In genomic region chr5:150645070-150645700, GRCh38 we compare ENCODE assay signal across 9 cellular contexts. TPM values are rescaled to one million over a fixed set of nuclear protein-coding genes. Genes with fewer than 3 reads are reported as not detected.
DNase-seq lines count a peak whose midpoint lies in the region; ATAC-seq, FAIRE-seq and TF ChIP-seq lines count a peak whose summit lies in the region.
"Had no signal": no experiment of that assay in that cellular context is flagged by ENCODE, and none has a peak within 500 bp of the region (broad histone marks: within the 10 kb centered on the region; RNA-seq: fewer than 3 reads in every experiment).

No MANE protein-coding gene starts in this region.

- no CpG with 5 or more reads among the region's 4 CpGs for WGBS in IMR-90 (ENCODE audit: extremely low coverage in 2 of 2, insufficient read length in 1 of 2), 2 experiments
- WGBS in tibial nerve, 2 donors: 25 to 32% methylated on average over 4 of the region's 4 CpGs
- WGBS in small intestine, 3 donors: 71 to 80% (median 76%) methylated on average over 4 of the region's 4 CpGs

- CTCF ChIA-PET in IMR-90 (lab: Yijun Ruan, JAX): no interaction called here

- H3K27ac ChIP-seq in IMR-90 (ENCODE audit: insufficient read depth, low read length) (no peak overlapping the region; the same call in 1 of the 2 replicates), brain microvascular endothelial cell (no peak overlapping the region), tibial nerve (peak overlapping the region; percentile 17 to 97 (median 90)), small intestine (ENCODE audit: low read depth in 1 of 2, low read length in 1 of 2) (peak overlapping the region in 1 of 2 donors; percentile 24)

- no peak for TF ChIP-seq RAD21 in IMR-90 (IDR thresholded peaks at IDR 0.05; ENCODE audit: low read length)

- H3K56ac ChIP-seq in IMR-90 (ENCODE audit: extremely low read depth, insufficient read depth, low read length): no peak overlapping the region

- no peaks in the 10 kb centered on the region for H3K36me3 Mint-ChIP-seq in type B pancreatic cell

- H3K14ac ChIP-seq in IMR-90 (replicated peaks; ENCODE audit: low read depth, low read length): peak overlapping the region; percentile 58

- H3K4me1 ChIP-seq in IMR-90 (ENCODE audit: control insufficient read depth, insufficient read depth, low read length) (peaks cover 29% of the 10 kb centered on the region), tibial nerve (peaks cover 0 to 100% (median 69%) of the 10 kb centered on the region in 4 donors), small intestine (ENCODE audit: control insufficient read depth in 2 of 2, insufficient read depth in 1 of 2, low read depth in 1 of 2, low read length in 1 of 2) (peaks cover 3 to 19% of the 10 kb centered on the region in 2 donors)

- H3K18ac ChIP-seq in IMR-90 (ENCODE audit: low read depth, low read length): no peak overlapping the region

- peak; percentile 71 for DNase-seq in IMR-90
- peak; percentile 71 for DNase-seq in brain microvascular endothelial cell
- no peak for DNase-seq in left lobe of liver (ENCODE audit: low spot score)
- DNase-seq in tibial nerve (ENCODE audit: low spot score in 2 of 2): peak; percentile 57 to 68
- DNase-seq in type B pancreatic cell (ENCODE audit: extremely low spot score, unreplicated experiment): no peak
- DNase-seq in small intestine: no peak
- DNase-seq: naive B cell; stimulated activated naive B cell treated with anti-CD40 and anti-IgM and Interleukin-4, amounts not matched to agents 10 μg/mL and 1 μg/mL and 100 μg/mL, for 72 hours had no signal

- no peaks in the 10 kb centered on the region for H3K9me3 Mint-ChIP-seq in type B pancreatic cell
- H3K9me3 Mint-ChIP-seq: naive B cell; stimulated activated naive B cell treated with anti-CD40 and anti-IgM and Interleukin-4, amounts not matched to agents 10 μg/mL and 1 μg/mL and 100 μg/mL, for 72 hours had no signal

- in situ Hi-C loops in IMR-90 (cut with MboI; ENCODE audit: low sequenced_read_pairs): no loop called here
- in situ Hi-C loops in brain microvascular endothelial cell (cut with HindIII; ENCODE audit: low pct_ligation_motif_present, low sequenced_read_pairs): no loop called here

- TF ChIP-seq CTCF in IMR-90 (conservative IDR thresholded peaks at IDR 0.05; ENCODE audit: low read depth, low read length) (no peak), brain microvascular endothelial cell (IDR thresholded peaks at IDR 0.05; ENCODE audit: low read depth, low read length, missing control alignments) (no peak), tibial nerve (IDR thresholded peaks at IDR 0.05) (no peak), type B pancreatic cell (conservative IDR thresholded peaks at IDR 0.05) (no peak)

- no peak overlapping the region for H2AFZ ChIP-seq in IMR-90 (replicated peaks; ENCODE audit: low read length, poor library complexity)

- H4K91ac ChIP-seq in IMR-90 (ENCODE audit: insufficient read depth, low read depth, low read length): peak overlapping the region; percentile 60; the same call in 1 of the 2 replicates

- ATAC-seq in IMR-90 (ENCODE audit: low read depth): peak; percentile 7
- ATAC-seq in left lobe of liver: peak; percentile 17
- ATAC-seq in GM21786 (IDR thresholded peaks at IDR 0.05; ENCODE audit: unreplicated experiment): no peak
- ATAC-seq: stimulated activated naive B cell treated with anti-CD40 and anti-IgM and Interleukin-4, amounts not matched to agents 10 μg/mL and 1 μg/mL and 100 μg/mL, for 72 hours had no signal

- H3K9me3 ChIP-seq in IMR-90 (ENCODE audit: control insufficient read depth, insufficient read depth, low read length): no peaks in the 10 kb centered on the region
- no peaks in the 10 kb centered on the region for H3K9me3 ChIP-seq in tibial nerve
- no peaks in the 10 kb centered on the region for H3K9me3 ChIP-seq in small intestine (ENCODE audit: control insufficient read depth, low read depth)

- TF ChIP-seq POLR2A in IMR-90 (IDR thresholded peaks at IDR 0.05; ENCODE audit: low read depth, low read length) (no peak), tibial nerve (IDR thresholded peaks at IDR 0.05) (no peak)

- POLR2A ChIA-PET in IMR-90 (lab: Charles Lee; ENCODE audit: unreplicated experiment): interaction anchor here (1.0 kb wide), 1 partner anchor 8 kb away, joined by 3 read pairs; no protein-coding TSS in a partner anchor

- H3K4me2 ChIP-seq in IMR-90 (ENCODE audit: low read depth, low read length): no peak overlapping the region

- no peaks in the 10 kb centered on the region for H3K27me3 ChIP-seq in IMR-90 (ENCODE audit: control insufficient read depth, insufficient read depth, low read length)
- H3K27me3 ChIP-seq in brain microvascular endothelial cell (replicated peaks): no peaks in the 10 kb centered on the region
- no peaks in the 10 kb centered on the region for H3K27me3 ChIP-seq in tibial nerve
- H3K27me3 ChIP-seq in small intestine (ENCODE audit: control insufficient read depth in 2 of 2, insufficient read depth in 2 of 2, low read length in 2 of 2): no peaks in the 10 kb centered on the region

- H3K9me1 ChIP-seq in IMR-90 (ENCODE audit: insufficient read depth, low read length): peaks cover 27% of the 10 kb centered on the region

- no peak overlapping the region for H4K8ac ChIP-seq in IMR-90 (ENCODE audit: low read depth in 2 of 2, low read length in 2 of 2)

- no peak overlapping the region for H3K4me3 Mint-ChIP-seq in type B pancreatic cell
- H3K4me3 Mint-ChIP-seq: naive B cell; stimulated activated naive B cell treated with anti-CD40 and anti-IgM and Interleukin-4, amounts not matched to agents 10 μg/mL and 1 μg/mL and 100 μg/mL, for 72 hours had no signal

- dilution Hi-C loops in IMR-90 (cut with HindIII; ENCODE audit: low sequenced_read_pairs, unreplicated experiment): no loop called here

- H2AK9ac ChIP-seq in IMR-90 (replicated peaks; ENCODE audit: low read depth, low read length, poor library complexity): no peak overlapping the region

- peak overlapping the region; percentile 52 for H3K4ac ChIP-seq in IMR-90 (ENCODE audit: low read depth, low read length)

- intact Hi-C loops in IMR-90 (cut with micrococcal nuclease): no loop called here

- H3K4me1 Mint-ChIP-seq in type B pancreatic cell (ENCODE audit: unreplicated experiment): peaks cover 48% of the 10 kb centered on the region

- H3K79me1 ChIP-seq in IMR-90 (ENCODE audit: low read depth in 1 of 2, low read length in 2 of 2): peaks cover 19 to 63% of the 10 kb centered on the region in 2 experiments

- H3K4me3 ChIP-seq in IMR-90 (ENCODE audit: insufficient read depth, low read depth, low read length): no peak overlapping the region
- H3K4me3 ChIP-seq in brain microvascular endothelial cell (ENCODE audit: low read depth, low read length): no peak overlapping the region
- no peak overlapping the region for H3K4me3 ChIP-seq in tibial nerve
- no peak overlapping the region for H3K4me3 ChIP-seq in small intestine (ENCODE audit: low read depth in 1 of 2, low read length in 2 of 2)

- H2AK5ac ChIP-seq in IMR-90 (ENCODE audit: low read depth, low read length): peak overlapping the region; percentile 65; the same call in 1 of the 2 replicates

- H3K27me3 Mint-ChIP-seq in type B pancreatic cell: no peaks in the 10 kb centered on the region
- H3K27me3 Mint-ChIP-seq: naive B cell; stimulated activated naive B cell treated with anti-CD40 and anti-IgM and Interleukin-4, amounts not matched to agents 10 μg/mL and 1 μg/mL and 100 μg/mL, for 72 hours had no signal

- peak overlapping the region; percentile 21 for H2BK5ac ChIP-seq in IMR-90 (ENCODE audit: low read depth, low read length, poor library complexity, severe bottlenecking)

- no peak overlapping the region for H3K27ac Mint-ChIP-seq in type B pancreatic cell

- H2BK120ac ChIP-seq in IMR-90 (ENCODE audit: low read depth, low read length): peak overlapping the region; percentile 48; the same call in 1 of the 2 replicates

- 0 out of 2 replicates have a peak overlapping the region, but pooled peaks have one; percentile 53 for H3K23ac ChIP-seq in IMR-90 (ENCODE audit: low read depth, low read length)

- H2BK20ac ChIP-seq in IMR-90 (ENCODE audit: low read depth, low read length): peak overlapping the region; percentile 59

- BruUV-seq in IMR-90 (replicated peaks; lab: Mats Ljungman, UMichigan): no TSS peak

- peaks cover 42% of the 10 kb centered on the region for H4K20me1 ChIP-seq in IMR-90 (ENCODE audit: insufficient read depth, low read length)

- H3K36me3 ChIP-seq in IMR-90 (ENCODE audit: control insufficient read depth, insufficient read depth, low read length): peaks cover 27% of the 10 kb centered on the region
- peaks cover 20% of the 10 kb centered on the region for H3K36me3 ChIP-seq in brain microvascular endothelial cell (replicated peaks)
- H3K36me3 ChIP-seq in tibial nerve: peaks cover 0 to 19% (median 9%) of the 10 kb centered on the region in 3 donors
- H3K36me3 ChIP-seq in small intestine (ENCODE audit: control insufficient read depth in 2 of 2, insufficient read depth in 2 of 2, low read length in 2 of 2): peaks cover 0 to 5% of the 10 kb centered on the region in 2 donors

- H2BK15ac ChIP-seq in IMR-90 (ENCODE audit: low read depth, low read length): no peak overlapping the region

- FAIRE-seq in small intestine (lab: Jason Lieb, UNC): no peak

- no peak overlapping the region for H4K5ac ChIP-seq in IMR-90 (ENCODE audit: low read depth, low read length)

- TF ChIP-seq EP300 in tibial nerve (IDR thresholded peaks at IDR 0.05): peak in 1 of 2 donors; percentile 20

- peak overlapping the region; percentile 24; the same call in 1 of the 2 replicates for H3K9ac ChIP-seq in IMR-90 (ENCODE audit: low read depth, low read length)

RNA-seq across cellular contexts. Expression of gene SYNPO, which starts 4.7 kb away (rescaled TPM):
- 3.0 and 3.1 TPM in 2 replicates for total RNA-seq in IMR-90 (2012; rRNA removed)
- 22.6 and 24.8 TPM in 2 replicates for polyA plus RNA-seq in IMR-90 (2012; rRNA removed)
- 10.2 and 21.0 TPM in 2 replicates for polyA plus RNA-seq in IMR-90 (2012; cell fraction: cytosol; rRNA removed)
- 33.0 and 36.8 TPM in 2 replicates for polyA plus RNA-seq in IMR-90 (2012; cell fraction: nucleus; rRNA removed; ENCODE audit: low replicate concordance)
- 51.7 TPM for total RNA-seq in left lobe of liver
- 10 to 100 TPM; 58.4 to 71.5 (median 63.5) TPM for total RNA-seq in tibial nerve
- total RNA-seq in type B pancreatic cell (ENCODE audit: low replicate concordance): 2.8 and 24.5 TPM in 2 replicates
- polyA plus RNA-seq in small intestine: 10 to 100 TPM; 23.2 to 34.4 (median 26.2) TPM

RNA-seq across cellular contexts. Expression of gene MYOZ3, which starts 15.9 kb away (rescaled TPM):
- under 0.01 TPM in 2 replicates for total RNA-seq in IMR-90 (2012; rRNA removed)
- polyA plus RNA-seq in IMR-90 (2012; rRNA removed): 0.24 TPM in 2 replicates
- polyA plus RNA-seq in IMR-90 (2012; cell fraction: cytosol; rRNA removed): 0.02 and 0.04 TPM in 2 replicates
- polyA plus RNA-seq in IMR-90 (2012; cell fraction: nucleus; rRNA removed; ENCODE audit: low replicate concordance): 0.16 and 0.25 TPM in 2 replicates
- 0.18 TPM for total RNA-seq in left lobe of liver
- total RNA-seq in tibial nerve: 1 to 10 TPM in 3 of 4 donors, under 1 TPM in 1; 0.30 to 9.0 (median 4.6) TPM
- 0.17 and 6.1 TPM in 2 replicates for total RNA-seq in type B pancreatic cell (ENCODE audit: low replicate concordance)
- under 1 TPM; 0.27 to 0.45 (median 0.31) TPM for polyA plus RNA-seq in small intestine

RNA-seq across cellular contexts. Expression of gene RBM22, which starts 55.7 kb away (rescaled TPM):
- total RNA-seq in IMR-90 (2012; rRNA removed) (26.2 and 33.1 TPM in 2 replicates), left lobe of liver (14.1 TPM), tibial nerve (10 to 100 TPM; 24.7 to 41.6 (median 33.2) TPM), type B pancreatic cell (ENCODE audit: low replicate concordance) (49.2 and 65.8 TPM in 2 replicates)
- polyA plus RNA-seq in IMR-90 (2012; rRNA removed) (30.2 and 34.2 TPM in 2 replicates), small intestine (10 to 100 TPM; 28.1 to 34.7 (median 29.5) TPM)
- polyA plus RNA-seq in IMR-90 (2012; cell fraction: cytosol; rRNA removed): 8.5 and 20.5 TPM in 2 replicates
- 14.9 and 73.3 TPM in 2 replicates for polyA plus RNA-seq in IMR-90 (2012; cell fraction: nucleus; rRNA removed; ENCODE audit: low replicate concordance)

Comparison
In these comparisons a context has a peak if more than half of its experiments do, and no peak if none do; other contexts are left out.
1. DNase-seq: peak in IMR-90 (single experiment), brain microvascular endothelial cell (single experiment) and tibial nerve (2 of 2); none in left lobe of liver (single experiment), type B pancreatic cell (single experiment) and small intestine (single experiment).
2. H3K27ac ChIP-seq: peak in tibial nerve (4 of 4); none in IMR-90 (single experiment) and brain microvascular endothelial cell (single experiment).